ENCODE assay signal across 8 cellular contexts in genomic region chr20:34704177-34705007, GRCh38.
DNase-seq lines count a peak whose midpoint lies in the region; ATAC-seq and TF ChIP-seq lines count a peak whose summit lies in the region.

TSS of gene TP53INP2 (plus strand) at chr20:34704344. CDS start at chr20:34708740, 4,396 bp downstream.

- peak; percentile 48 for ATAC-seq in HG03439 (IDR thresholded peaks at IDR 0.05; ENCODE audit: unreplicated experiment)

- peak; percentile 40 for TF ChIP-seq POLR2A in GM19099 (IDR thresholded peaks at IDR 0.05; ENCODE audit: extremely low read depth, insufficient read length, low read depth)

- peak; percentile 91 for DNase-seq in AG08395 (ENCODE audit: low spot score)
- peak; percentile 93 for DNase-seq in NCI-H524 treated with DMSO at 0.1 percent for 48 hours (lab: John Stamatoyannopoulos, UW)
- DNase-seq in activated CD4-positive, alpha-beta T cell treated with anti-CD3 and anti-CD28 coated beads for 48 hours: peak; percentile 87
- DNase-seq in choroid plexus epithelial cell (ENCODE audit: low read depth): peak; percentile 91
- DNase-seq in kidney tubule cell (ENCODE audit: low spot score): peak; percentile 82
- DNase-seq in stimulated activated CD4-positive, alpha-beta T cell treated with anti-CD3 and anti-CD28 coated beads, Interleukin-15, amount 100 ng/mL, for 48 hours (ENCODE audit: low read depth in 2 of 2): peak; percentile 70 to 73

- H3K4me3 ChIP-seq in choroid plexus epithelial cell (ENCODE audit: low read depth, low read length): peak within 1 kb of the TSS; percentile 87

- no peak for TF ChIP-seq CTCF in choroid plexus epithelial cell (conservative IDR thresholded peaks at IDR 0.05; ENCODE audit: low read depth, low read length)

Comparison
In these comparisons a context has a peak if more than half of its experiments do, and no peak if none do; other contexts are left out.
1. Peak in every context shown above with its lines: DNase-seq, ATAC-seq and H3K4me3 ChIP-seq.